In the genomic region with DNA sequence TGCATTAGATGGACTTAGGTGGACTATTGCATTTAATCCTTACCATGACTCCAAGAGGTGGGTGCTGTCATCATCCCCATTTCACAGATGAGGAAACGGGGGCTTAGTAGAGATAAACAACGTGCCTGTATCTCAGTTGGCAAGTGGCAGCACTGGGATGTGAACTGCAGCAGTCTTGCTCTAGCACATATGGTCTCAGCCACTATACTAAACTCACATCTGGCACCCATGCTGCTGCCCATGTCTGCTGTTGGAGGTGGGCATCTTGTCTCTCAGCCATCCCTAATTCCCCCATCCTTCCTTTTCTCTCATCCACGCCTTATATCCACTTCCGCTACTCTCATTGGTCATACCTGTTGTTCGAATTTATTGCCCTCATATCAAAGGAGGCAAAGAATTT, we compare ENCODE assay signal across 25 cellular contexts. TPM values are rescaled to one million over a fixed set of nuclear protein-coding genes. Genes with fewer than 3 reads are reported as not detected.
DNase-seq lines count a peak whose midpoint lies in the region; ATAC-seq, FAIRE-seq and TF ChIP-seq lines count a peak whose summit lies in the region.
"Had no signal": no experiment of that assay in that cellular context is flagged by ENCODE, and none has a peak within 500 bp of the region (broad histone marks: within the 10 kb centered on the region; RNA-seq: fewer than 3 reads in every experiment).

No MANE protein-coding gene starts in this region.

- H3K36me3 Mint-ChIP-seq in activated CD4-positive, alpha-beta T cell treated with anti-CD3 and anti-CD28 coated beads, Interleukin-2, amount 10 ng/mL, durations not matched to agents 24 days and 14 days (ENCODE audit: low read depth), result no peaks in the 10 kb centered on the region
- H3K36me3 Mint-ChIP-seq in natural killer cell treated with Interleukin-12 subunit alpha and Interleukin-12 subunit beta and Interleukin-15 and Interleukin-18, amount 100 ng/mL, for 72 hours, result no peaks in the 10 kb centered on the region
- H3K36me3 Mint-ChIP-seq: CD4-positive, alpha-beta memory T cell; T-cell had no signal

- CTCF ChIA-PET in K562 (lab: Yijun Ruan, JAX; ENCODE audit: low intra/inter-chr PET ratio), result no interaction called here

- no peak overlapping the region for H3K4me3 Mint-ChIP-seq in activated CD4-positive, alpha-beta T cell treated with anti-CD3 and anti-CD28 coated beads, Interleukin-2, amount 10 ng/mL, durations not matched to agents 24 days and 14 days
- H3K4me3 Mint-ChIP-seq in natural killer cell treated with Interleukin-12 subunit alpha and Interleukin-12 subunit beta and Interleukin-15 and Interleukin-18, amount 100 ng/mL, for 72 hours, result no peak overlapping the region
- H3K4me3 Mint-ChIP-seq: CD4-positive, alpha-beta memory T cell; T-cell had no signal

- H3K79me2 ChIP-seq in K562 (ENCODE audit: control insufficient read depth, insufficient read depth, low read length), result no peaks in the 10 kb centered on the region

- peaks cover 6 to 7% of the 10 kb centered on the region in 2 experiments; a peak in 1 of 5 replicates for H3K27me3 ChIP-seq in K562 (ENCODE audit: control insufficient read depth in 2 of 2, insufficient read depth in 2 of 2, low read length in 2 of 2)
- H3K27me3 ChIP-seq: BLaER1 had no signal

- no peaks in the 10 kb centered on the region for H3K9me3 ChIP-seq in K562 (replicated peaks; ENCODE audit: control insufficient read depth, insufficient read depth, low read depth, low read length)
- H3K9me3 ChIP-seq: BLaER1 had no signal

- no peak for TF ChIP-seq RAD21 in K562 (CRISPR knock-in tag; conservative IDR thresholded peaks at IDR 0.05 in 1 of 2, IDR thresholded peaks at IDR 0.05 in 1 of 2)

- H3K9ac ChIP-seq in K562 (ENCODE audit: insufficient read depth in 1 of 2, low read depth in 2 of 2, low read length in 2 of 2), result no peak overlapping the region
- H3K9ac ChIP-seq: BLaER1 had no signal

- intact Hi-C loops in K562 (cut with micrococcal nuclease), result no loop called here
- intact Hi-C loops in activated CD4-positive, alpha-beta T cell treated with anti-CD3 and anti-CD28 coated beads, Interleukin-2, amount 10 ng/mL, durations not matched to agents 24 days and 14 days (cut with micrococcal nuclease), result no loop called here

- no peaks in the 10 kb centered on the region for H3K9me1 ChIP-seq in K562 (ENCODE audit: control insufficient read depth, insufficient read depth, low read length)

- no peak for TF ChIP-seq POLR2A in K562 (conservative IDR thresholded peaks at IDR 0.05)

- H4K20me1 ChIP-seq in K562 (replicated peaks; ENCODE audit: control insufficient read depth, insufficient read depth, low read length), result no peaks in the 10 kb centered on the region
- H4K20me1 ChIP-seq: BLaER1 had no signal

- no peak overlapping the region for H2AFZ ChIP-seq in K562 (ENCODE audit: low read depth, low read length)

- H3K4me3 ChIP-seq in AG10803 (ENCODE audit: low read length) (no peak overlapping the region), K562 (no peak overlapping the region)
- H3K4me3 ChIP-seq: BLaER1 had no signal

- no peak for TF ChIP-seq EP300 in K562 (IDR thresholded peaks at IDR 0.05; ENCODE audit: low read length)

- WGBS in K562 (ENCODE audit: insufficient coverage, low coverage, missing lambda C conversion rate), result 17% methylated on average over 5 of the region's 5 CpGs

- H3K4me2 ChIP-seq in K562 (ENCODE audit: insufficient read depth, low read length), result no peak overlapping the region
- H3K4me2 ChIP-seq: BLaER1 had no signal

- H3K4me1 ChIP-seq in K562 (replicated peaks in 1 of 2; ENCODE audit: control insufficient read depth in 2 of 2, insufficient read depth in 2 of 2, low read length in 2 of 2), result peaks cover 7 to 11% of the 10 kb centered on the region in 2 experiments

- no TSS peak for BruUV-seq in K562 (replicated peaks; lab: Mats Ljungman, UMichigan)

- no peaks in the 10 kb centered on the region for H3K4me1 Mint-ChIP-seq in activated CD4-positive, alpha-beta T cell treated with anti-CD3 and anti-CD28 coated beads, Interleukin-2, amount 10 ng/mL, durations not matched to agents 24 days and 14 days
- H3K4me1 Mint-ChIP-seq in natural killer cell treated with Interleukin-12 subunit alpha and Interleukin-12 subunit beta and Interleukin-15 and Interleukin-18, amount 100 ng/mL, for 72 hours (ENCODE audit: low read depth in 2 of 2), result no peaks in the 10 kb centered on the region
- H3K4me1 Mint-ChIP-seq: CD4-positive, alpha-beta memory T cell; T-cell had no signal

- ATAC-seq in K562, result no peak
- ATAC-seq in HG02885 (IDR thresholded peaks at IDR 0.05; ENCODE audit: poor library complexity, unreplicated experiment), result no peak
- no peak for ATAC-seq in GM21360 (IDR thresholded peaks at IDR 0.05; ENCODE audit: unreplicated experiment)
- ATAC-seq in natural killer cell treated with Interleukin-12 subunit alpha and Interleukin-12 subunit beta and Interleukin-15 and Interleukin-18, amount 100 ng/mL, for 72 hours, result no peak
- ATAC-seq: T-cell had no signal

- DNase-seq in AG10803 (ENCODE audit: low read depth) (peak; percentile 26), GM03348 (ENCODE audit: low spot score) (peak; percentile 25), NCI-H524 (lab: John Stamatoyannopoulos, UW) (peak; percentile 59 to 83), K562 (ENCODE audit: extremely low read depth in 1 of 4, low spot score in 3 of 4) (no peak)
- no peak for DNase-seq in activated CD4-positive, alpha-beta T cell treated with anti-CD3 and anti-CD28 coated beads, Interleukin-2, amount 10 ng/mL, durations not matched to agents 24 days and 14 days
- DNase-seq in natural killer cell treated with Interleukin-12 subunit alpha and Interleukin-12 subunit beta and Interleukin-15 and Interleukin-18, amount 100 ng/mL, for 72 hours (ENCODE audit: low spot score), result no peak
- DNase-seq: CD4-positive, alpha-beta memory T cell; DMS79; GDM1; MM.1S; NCI-H1092 treated with DMSO at 0.1 percent for 48 hours; NCI-H2227 treated with DMSO at 0.1 percent for 48 hours; NCI-H526; NK-92 treated with Interleukin-12 subunit alpha and Interleukin-12 subunit beta, amount 100 ng/mL, for 24 hours; Right ventricle myocardium superior; T-cell had no signal

- H3K9me3 Mint-ChIP-seq in activated CD4-positive, alpha-beta T cell treated with anti-CD3 and anti-CD28 coated beads, Interleukin-2, amount 10 ng/mL, durations not matched to agents 24 days and 14 days, result no peaks in the 10 kb centered on the region
- H3K9me3 Mint-ChIP-seq in natural killer cell treated with Interleukin-12 subunit alpha and Interleukin-12 subunit beta and Interleukin-15 and Interleukin-18, amount 100 ng/mL, for 72 hours, result no peaks in the 10 kb centered on the region
- H3K9me3 Mint-ChIP-seq: T-cell had no signal

- no peaks in the 10 kb centered on the region for H3K27me3 Mint-ChIP-seq in activated CD4-positive, alpha-beta T cell treated with anti-CD3 and anti-CD28 coated beads, Interleukin-2, amount 10 ng/mL, durations not matched to agents 24 days and 14 days
- peaks cover 17 to 18% of the 10 kb centered on the region in 2 donors for H3K27me3 Mint-ChIP-seq in natural killer cell treated with Interleukin-12 subunit alpha and Interleukin-12 subunit beta and Interleukin-15 and Interleukin-18, amount 100 ng/mL, for 72 hours

- H3K36me3 ChIP-seq in K562 (ENCODE audit: control insufficient read depth, insufficient read depth, low read length), result no peaks in the 10 kb centered on the region
- H3K36me3 ChIP-seq: BLaER1 had no signal

- in situ Hi-C loops in K562 (cut with MboI), result no loop called here

- POLR2A ChIA-PET in K562 (lab: Yijun Ruan, JAX), result interaction anchor here (0.7 kb wide), 1 partner anchor 49 kb away, joined by 3 read pairs; no protein-coding TSS in a partner anchor

- FAIRE-seq in K562 (lab: Jason Lieb, UNC), result no peak
- FAIRE-seq: A204.1, GM19239, RCC 7860 had no signal

- H3K27ac ChIP-seq in K562 (ENCODE audit: extremely low read depth, low read depth, low read length), result no peak overlapping the region
- H3K27ac ChIP-seq: BLaER1 had no signal

- no peak for TF ChIP-seq CTCF in AG10803 (conservative IDR thresholded peaks at IDR 0.05; ENCODE audit: low read length)
- no peak for TF ChIP-seq CTCF in K562 (IDR thresholded peaks at IDR 0.05 in 2 of 3, conservative IDR thresholded peaks at IDR 0.05 in 1 of 3; ENCODE audit: insufficient read depth in 2 of 3, low read depth in 1 of 3, low read length in 3 of 3)

- no peak overlapping the region for H3K27ac Mint-ChIP-seq in activated CD4-positive, alpha-beta T cell treated with anti-CD3 and anti-CD28 coated beads, Interleukin-2, amount 10 ng/mL, durations not matched to agents 24 days and 14 days
- H3K27ac Mint-ChIP-seq in natural killer cell treated with Interleukin-12 subunit alpha and Interleukin-12 subunit beta and Interleukin-15 and Interleukin-18, amount 100 ng/mL, for 72 hours, result no peak overlapping the region
- H3K27ac Mint-ChIP-seq: T-cell had no signal

RNA-seq across cellular contexts. Expression of gene PRG3, which starts 3.9 kb away (rescaled TPM):
- total RNA-seq in K562 (2011; cell fraction: chromatin; rRNA removed; ENCODE audit: low replicate concordance), result not detected in 2 replicates
- not detected in 2 replicates for total RNA-seq in K562 (2011; cell fraction: nucleolus; rRNA removed)
- total RNA-seq in K562 (2011; cell fraction: nucleoplasm; rRNA removed), result not detected in 2 replicates
- total RNA-seq in K562 (2014; rRNA removed) (not detected in 2 replicates), K562 (2014; rRNA removed; fragmentation: Illumina TruSeq; extraction: Trizol) (not detected in 2 replicates), K562 (2015; rRNA removed; fragmentation: Illumina TruSeq; extraction: Trizol) (0.18 TPM in 1 of 2 replicates, not detected in the other), K562 (2021) (not detected in 2 replicates)
- polyA plus RNA-seq in K562 (2011; rRNA removed) (not detected in 2 replicates), K562 (2014; fragmentation: Illumina TruSeq; extraction: Trizol) (not detected in 2 replicates), K562 (2014; fragmentation: Nextera tagmentation; extraction: Ambion mirVana) (under 1 TPM; 0.38 to 0.55 TPM), K562 (2014; rRNA removed) (not detected in 2 replicates)
- polyA plus RNA-seq in K562 (2011; cell fraction: cytosol; rRNA removed), result 0.07 TPM in 1 of 2 replicates, not detected in the other
- polyA plus RNA-seq in K562 (2011; cell fraction: nucleus; rRNA removed), result not detected in 2 replicates
- polyA plus RNA-seq in K562 (2012), result not detected in 2 replicates
- polyA minus RNA-seq in K562 (2011; rRNA and poly(A)+ RNA removed), result not detected in 2 replicates
- polyA minus RNA-seq in K562 (2011; cell fraction: cytosol; rRNA and poly(A)+ RNA removed), result not detected in 2 replicates
- polyA minus RNA-seq in K562 (2011; cell fraction: nucleus; rRNA and poly(A)+ RNA removed), result not detected in 2 replicates
- total RNA-seq in activated CD4-positive, alpha-beta T cell treated with anti-CD3 and anti-CD28 coated beads, Interleukin-2, amount 10 ng/mL, durations not matched to agents 24 days and 14 days, result not detected in 2 replicates
- total RNA-seq in natural killer cell treated with Interleukin-12 subunit alpha and Interleukin-12 subunit beta and Interleukin-15 and Interleukin-18, amount 100 ng/mL, for 72 hours, result not detected
- total RNA-seq: CD4-positive, alpha-beta memory T cell; H7; LHCN-M2; OCI-LY7; Right ventricle myocardium superior; T-cell had no signal
- polyA plus RNA-seq: CD4-positive, alpha-beta memory T cell had no signal

RNA-seq across cellular contexts. Expression of gene PRG2, which starts 13.4 kb away (rescaled TPM):
- 1.2 and 1.9 TPM in 2 replicates for total RNA-seq in K562 (2011; cell fraction: chromatin; rRNA removed; ENCODE audit: low replicate concordance)
- total RNA-seq in K562 (2011; cell fraction: nucleolus; rRNA removed), result 0.50 and 0.92 TPM in 2 replicates
- 1.4 and 1.8 TPM in 2 replicates for total RNA-seq in K562 (2011; cell fraction: nucleoplasm; rRNA removed)
- total RNA-seq in K562 (2014; rRNA removed), result 18.5 and 33.0 TPM in 2 replicates
- total RNA-seq in K562 (2014; rRNA removed; fragmentation: Illumina TruSeq; extraction: Trizol), result 23.6 and 29.8 TPM in 2 replicates
- total RNA-seq in K562 (2015; rRNA removed; fragmentation: Illumina TruSeq; extraction: Trizol), result 44.8 and 50.1 TPM in 2 replicates
- total RNA-seq in K562 (2021), result 16.4 and 30.5 TPM in 2 replicates
- 1.8 and 7.2 TPM in 2 replicates for polyA plus RNA-seq in K562 (2011; rRNA removed)
- 2.2 and 5.4 TPM in 2 replicates for polyA plus RNA-seq in K562 (2011; cell fraction: cytosol; rRNA removed)
- 1.0 and 2.0 TPM in 2 replicates for polyA plus RNA-seq in K562 (2011; cell fraction: nucleus; rRNA removed)
- polyA plus RNA-seq in K562 (2012), result 39.0 and 49.3 TPM in 2 replicates
- polyA plus RNA-seq in K562 (2014; fragmentation: Illumina TruSeq; extraction: Trizol), result 23.3 and 24.4 TPM in 2 replicates
- 10 to 100 TPM; 42.9 to 78.0 TPM for polyA plus RNA-seq in K562 (2014; fragmentation: Nextera tagmentation; extraction: Ambion mirVana)
- polyA plus RNA-seq in K562 (2014; rRNA removed), result 26.6 and 31.8 TPM in 2 replicates
- 0.21 and 1.1 TPM in 2 replicates for polyA minus RNA-seq in K562 (2011; rRNA and poly(A)+ RNA removed)
- polyA minus RNA-seq in K562 (2011; cell fraction: cytosol; rRNA and poly(A)+ RNA removed), result not detected in 2 replicates
- 0.56 TPM in 1 of 2 replicates, not detected in the other for polyA minus RNA-seq in K562 (2011; cell fraction: nucleus; rRNA and poly(A)+ RNA removed)
- total RNA-seq in activated CD4-positive, alpha-beta T cell treated with anti-CD3 and anti-CD28 coated beads, Interleukin-2, amount 10 ng/mL, durations not matched to agents 24 days and 14 days, result 0.35 and 0.38 TPM in 2 replicates
- 1 to 10 TPM; 1.4 to 2.3 TPM for total RNA-seq in natural killer cell treated with Interleukin-12 subunit alpha and Interleukin-12 subunit beta and Interleukin-15 and Interleukin-18, amount 100 ng/mL, for 72 hours
- total RNA-seq: H7, LHCN-M2, Right ventricle myocardium superior had no signal
- polyA plus RNA-seq: CD4-positive, alpha-beta memory T cell had no signal

RNA-seq across cellular contexts. Expression of gene P2RX3, which starts 38.9 kb away (rescaled TPM):
- total RNA-seq in K562 (2011; cell fraction: chromatin; rRNA removed; ENCODE audit: low replicate concordance), result not detected in 2 replicates
- total RNA-seq in K562 (2011; cell fraction: nucleolus; rRNA removed), result not detected in 2 replicates
- total RNA-seq in K562 (2011; cell fraction: nucleoplasm; rRNA removed), result not detected in 2 replicates
- total RNA-seq in K562 (2014; rRNA removed) (not detected in 2 replicates), K562 (2014; rRNA removed; fragmentation: Illumina TruSeq; extraction: Trizol) (not detected in 2 replicates), K562 (2015; rRNA removed; fragmentation: Illumina TruSeq; extraction: Trizol) (not detected in 2 replicates), K562 (2021) (not detected in 2 replicates)
- polyA plus RNA-seq in K562 (2011; rRNA removed) (not detected in 2 replicates), K562 (2014; fragmentation: Illumina TruSeq; extraction: Trizol) (not detected in 2 replicates), K562 (2014; fragmentation: Nextera tagmentation; extraction: Ambion mirVana) (not detected), K562 (2014; rRNA removed) (not detected in 2 replicates)
- polyA plus RNA-seq in K562 (2011; cell fraction: cytosol; rRNA removed), result 0.07 TPM in 1 of 2 replicates, not detected in the other
- not detected in 2 replicates for polyA plus RNA-seq in K562 (2011; cell fraction: nucleus; rRNA removed)
- polyA plus RNA-seq in K562 (2012), result not detected in 2 replicates
- polyA minus RNA-seq in K562 (2011; rRNA and poly(A)+ RNA removed), result not detected in 2 replicates
- polyA minus RNA-seq in K562 (2011; cell fraction: cytosol; rRNA and poly(A)+ RNA removed), result not detected in 2 replicates
- not detected in 2 replicates for polyA minus RNA-seq in K562 (2011; cell fraction: nucleus; rRNA and poly(A)+ RNA removed)
- not detected in 2 replicates for total RNA-seq in activated CD4-positive, alpha-beta T cell treated with anti-CD3 and anti-CD28 coated beads, Interleukin-2, amount 10 ng/mL, durations not matched to agents 24 days and 14 days
- not detected for total RNA-seq in natural killer cell treated with Interleukin-12 subunit alpha and Interleukin-12 subunit beta and Interleukin-15 and Interleukin-18, amount 100 ng/mL, for 72 hours
- total RNA-seq: CD4-positive, alpha-beta memory T cell; H7; LHCN-M2; OCI-LY7; T-cell had no signal
- polyA plus RNA-seq: CD4-positive, alpha-beta memory T cell had no signal

RNA-seq across cellular contexts. Expression of gene SSRP1, which starts 41.4 kb away (rescaled TPM):
- 63.0 and 84.0 TPM in 2 replicates for total RNA-seq in K562 (2011; cell fraction: chromatin; rRNA removed; ENCODE audit: low replicate concordance)
- 50.7 and 51.9 TPM in 2 replicates for total RNA-seq in K562 (2011; cell fraction: nucleolus; rRNA removed)
- total RNA-seq in K562 (2011; cell fraction: nucleoplasm; rRNA removed), result 52.0 and 58.5 TPM in 2 replicates
- total RNA-seq in K562 (2014; rRNA removed) (257 and 316 TPM in 2 replicates), K562 (2014; rRNA removed; fragmentation: Illumina TruSeq; extraction: Trizol) (216 and 243 TPM in 2 replicates), K562 (2015; rRNA removed; fragmentation: Illumina TruSeq; extraction: Trizol) (259 and 269 TPM in 2 replicates), K562 (2021) (224 and 245 TPM in 2 replicates)
- polyA plus RNA-seq in K562 (2011; rRNA removed) (232 and 251 TPM in 2 replicates), K562 (2014; fragmentation: Illumina TruSeq; extraction: Trizol) (314 and 416 TPM in 2 replicates), K562 (2014; fragmentation: Nextera tagmentation; extraction: Ambion mirVana) (10 to 100 TPM; 91.1 to 96.0 TPM), K562 (2014; rRNA removed) (224 and 238 TPM in 2 replicates)
- 291 and 330 TPM in 2 replicates for polyA plus RNA-seq in K562 (2011; cell fraction: cytosol; rRNA removed)
- 122 and 133 TPM in 2 replicates for polyA plus RNA-seq in K562 (2011; cell fraction: nucleus; rRNA removed)
- polyA plus RNA-seq in K562 (2012), result 172 and 211 TPM in 2 replicates
- polyA minus RNA-seq in K562 (2011; rRNA and poly(A)+ RNA removed), result 224 and 271 TPM in 2 replicates
- polyA minus RNA-seq in K562 (2011; cell fraction: cytosol; rRNA and poly(A)+ RNA removed), result 164 and 173 TPM in 2 replicates
- polyA minus RNA-seq in K562 (2011; cell fraction: nucleus; rRNA and poly(A)+ RNA removed), result 25.0 and 46.5 TPM in 2 replicates
- 253 and 256 TPM in 2 replicates for total RNA-seq in activated CD4-positive, alpha-beta T cell treated with anti-CD3 and anti-CD28 coated beads, Interleukin-2, amount 10 ng/mL, durations not matched to agents 24 days and 14 days
- 100 to 1,000 TPM; 143 to 210 TPM for total RNA-seq in natural killer cell treated with Interleukin-12 subunit alpha and Interleukin-12 subunit beta and Interleukin-15 and Interleukin-18, amount 100 ng/mL, for 72 hours

RNA-seq across cellular contexts. Expression of gene SLC43A3, which starts 49.8 kb away (rescaled TPM):
- total RNA-seq in K562 (2011; cell fraction: chromatin; rRNA removed; ENCODE audit: low replicate concordance), result 241 and 427 TPM in 2 replicates
- total RNA-seq in K562 (2011; cell fraction: nucleolus; rRNA removed), result 393 and 402 TPM in 2 replicates
- 340 and 369 TPM in 2 replicates for total RNA-seq in K562 (2011; cell fraction: nucleoplasm; rRNA removed)
- total RNA-seq in K562 (2014; rRNA removed) (98.9 and 141 TPM in 2 replicates), K562 (2014; rRNA removed; fragmentation: Illumina TruSeq; extraction: Trizol) (120 and 132 TPM in 2 replicates), K562 (2015; rRNA removed; fragmentation: Illumina TruSeq; extraction: Trizol) (135 and 143 TPM in 2 replicates), K562 (2021) (254 and 257 TPM in 2 replicates)
- polyA plus RNA-seq in K562 (2011; rRNA removed) (141 and 235 TPM in 2 replicates), K562 (2014; fragmentation: Illumina TruSeq; extraction: Trizol) (244 and 281 TPM in 2 replicates), K562 (2014; fragmentation: Nextera tagmentation; extraction: Ambion mirVana) (100 to 1,000 TPM in 1 of 2 experiments, 10 to 100 TPM in 1; 63.7 to 216 TPM), K562 (2014; rRNA removed) (139 and 160 TPM in 2 replicates)
- polyA plus RNA-seq in K562 (2011; cell fraction: cytosol; rRNA removed), result 358 and 452 TPM in 2 replicates
- 327 and 364 TPM in 2 replicates for polyA plus RNA-seq in K562 (2011; cell fraction: nucleus; rRNA removed)
- polyA plus RNA-seq in K562 (2012), result 192 and 193 TPM in 2 replicates
- 162 and 237 TPM in 2 replicates for polyA minus RNA-seq in K562 (2011; rRNA and poly(A)+ RNA removed)
- 86.6 and 143 TPM in 2 replicates for polyA minus RNA-seq in K562 (2011; cell fraction: cytosol; rRNA and poly(A)+ RNA removed)
- polyA minus RNA-seq in K562 (2011; cell fraction: nucleus; rRNA and poly(A)+ RNA removed), result 116 and 125 TPM in 2 replicates
- 255 and 261 TPM in 2 replicates for total RNA-seq in activated CD4-positive, alpha-beta T cell treated with anti-CD3 and anti-CD28 coated beads, Interleukin-2, amount 10 ng/mL, durations not matched to agents 24 days and 14 days
- 100 to 1,000 TPM in 1 of 2 donors, 10 to 100 TPM in 1; 86.9 to 308 TPM for total RNA-seq in natural killer cell treated with Interleukin-12 subunit alpha and Interleukin-12 subunit beta and Interleukin-15 and Interleukin-18, amount 100 ng/mL, for 72 hours

Comparison
In these comparisons a context has a peak if more than half of its experiments do, and no peak if none do; other contexts are left out.
1. DNase-seq: peak in AG10803 (single experiment), GM03348 (single experiment) and NCI-H524 (2 of 2); none in K562 (0 of 4), activated CD4-positive, alpha-beta T cell treated with anti-CD3 and anti-CD28 coated beads, Interleukin-2, amount 10 ng/mL, durations not matched to agents 24 days and 14 days (single experiment) and natural killer cell treated with Interleukin-12 subunit alpha and Interleukin-12 subunit beta and Interleukin-15 and Interleukin-18, amount 100 ng/mL, for 72 hours (single experiment).